Comparison of ENCODE assay signal across 11 cellular contexts in genomic region chr21:29832217-29832616, GRCh38.
"Had no signal": no experiment of that assay in that cellular context is flagged by ENCODE, and none has a peak within 500 bp of the region (broad histone marks: within the 10 kb centered on the region; RNA-seq: fewer than 3 reads in every experiment).

No MANE protein-coding gene starts in this region.

- FAIRE-seq: H1, H54 had no signal

- H3K4me3 ChIP-seq: GM23248, GM23338, HAP-1 had no signal

- ATAC-seq: GM23338, HCT116 had no signal

- H3K27ac ChIP-seq: GM23248 had no signal

- H2AFZ ChIP-seq: GM23248, GM23338 had no signal

- H3K4me1 ChIP-seq: HAP-1 had no signal

- H3K36me3 ChIP-seq: HAP-1 had no signal

- H3K9ac ChIP-seq: GM23248 had no signal

- DNase-seq: GM23248, GOT3, H7, H9, HCEC 1CT, HFFc6 had no signal

- H3K4me2 ChIP-seq: GM23338 had no signal
